ENCODE assay signal across 8 cellular contexts in genomic region chr11:114399903-114400221, GRCh38.
A peak's percentile ranks its signal among the peaks of the same experiment; 100 is the strongest.
DNase-seq lines count a peak whose midpoint lies in the region; ATAC-seq lines count a peak whose summit lies in the region.

No MANE protein-coding gene starts in this region.

- peak overlapping the region; percentile 99 for H3K27ac Mint-ChIP-seq in stimulated activated effector memory CD8-positive, alpha-beta T cell treated with anti-CD3 and anti-CD28 coated beads, Interleukin-12 subunit alpha, Interleukin-12 subunit beta, amount 100 ng/mL, for 72 hours

- no peaks in the 10 kb centered on the region for H3K9me3 ChIP-seq in adipocyte (ENCODE audit: control insufficient read depth, low read length)
- no peaks in the 10 kb centered on the region for H3K9me3 ChIP-seq in iPS-18a (ENCODE audit: control insufficient read depth, low read depth, low read length)

- ATAC-seq in HG02610 (IDR thresholded peaks at IDR 0.05; ENCODE audit: unreplicated experiment) = peak; percentile 24
- peak; percentile 29 for ATAC-seq in stimulated activated effector memory CD8-positive, alpha-beta T cell treated with anti-CD3 and anti-CD28 coated beads, Interleukin-12 subunit alpha, Interleukin-12 subunit beta, amount 100 ng/mL, for 72 hours

- H3K36me3 Mint-ChIP-seq in stimulated activated effector memory CD8-positive, alpha-beta T cell treated with anti-CD3 and anti-CD28 coated beads, Interleukin-12 subunit alpha, Interleukin-12 subunit beta, amount 100 ng/mL, for 72 hours = peaks cover 48% of the 10 kb centered on the region

- H3K4me3 ChIP-seq in adipocyte (ENCODE audit: low read length) (peak overlapping the region; percentile 98), iPS-18a (ENCODE audit: low read length) (peak overlapping the region; percentile 98)

- H3K36me3 ChIP-seq in adipocyte (ENCODE audit: control insufficient read depth, insufficient read depth, low read length, severe bottlenecking) = peaks cover 12% of the 10 kb centered on the region
- H3K36me3 ChIP-seq in iPS-18a (ENCODE audit: control insufficient read depth, low read depth, low read length) = peaks cover 5% of the 10 kb centered on the region

- peak overlapping the region; percentile 97 for H3K27ac ChIP-seq in iPS-18a (ENCODE audit: low read length)

- H3K4me1 Mint-ChIP-seq in stimulated activated effector memory CD8-positive, alpha-beta T cell treated with anti-CD3 and anti-CD28 coated beads, Interleukin-12 subunit alpha, Interleukin-12 subunit beta, amount 100 ng/mL, for 72 hours = peaks cover 34% of the 10 kb centered on the region

- H3K4me1 ChIP-seq in adipocyte (ENCODE audit: control insufficient read depth, insufficient read depth, low read length) (peaks cover 33% of the 10 kb centered on the region), iPS-18a (ENCODE audit: control insufficient read depth, low read depth, low read length) (peaks cover 14% of the 10 kb centered on the region)

- H3K9me3 Mint-ChIP-seq in stimulated activated effector memory CD8-positive, alpha-beta T cell treated with anti-CD3 and anti-CD28 coated beads, Interleukin-12 subunit alpha, Interleukin-12 subunit beta, amount 100 ng/mL, for 72 hours = no peaks in the 10 kb centered on the region

- H3K9ac ChIP-seq in adipocyte (ENCODE audit: low read length) (peak overlapping the region; percentile 98), iPS-18a (ENCODE audit: low read length) (peak overlapping the region; percentile 96)

- DNase-seq in NCI-H2081 (lab: John Stamatoyannopoulos, UW) = peak; percentile 65 to 79
- no peak for DNase-seq in NCI-H2081 treated with DMSO at 0.1 percent for 48 hours (lab: John Stamatoyannopoulos, UW)
- DNase-seq in NCI-H146 treated with DMSO at 0.1 percent for 48 hours (lab: John Stamatoyannopoulos, UW; ENCODE audit: unreplicated experiment) = peak; percentile 59
- peak; percentile 77 for DNase-seq in adipocyte (ENCODE audit: low read depth)
- DNase-seq in stimulated activated effector memory CD8-positive, alpha-beta T cell treated with anti-CD3 and anti-CD28 coated beads, Interleukin-12 subunit alpha, Interleukin-12 subunit beta, amount 100 ng/mL, for 72 hours (ENCODE audit: low spot score in 2 of 2) = no peak
- no peak for DNase-seq in glomerular visceral epithelial cell (ENCODE audit: extremely low spot score)

- peak overlapping the region; percentile 92 for H3K4me3 Mint-ChIP-seq in stimulated activated effector memory CD8-positive, alpha-beta T cell treated with anti-CD3 and anti-CD28 coated beads, Interleukin-12 subunit alpha, Interleukin-12 subunit beta, amount 100 ng/mL, for 72 hours

- H3K27me3 ChIP-seq in adipocyte (replicated peaks; ENCODE audit: control insufficient read depth, insufficient read depth, low read length) (no peaks in the 10 kb centered on the region), iPS-18a (ENCODE audit: control insufficient read depth, insufficient read depth, low read length) (no peaks in the 10 kb centered on the region)

Comparison
In these comparisons a context has a peak if more than half of its experiments do, and no peak if none do; other contexts are left out.
1. DNase-seq: peak in NCI-H2081 (2 of 2), NCI-H146 treated with DMSO at 0.1 percent for 48 hours (single experiment) and adipocyte (single experiment); none in NCI-H2081 treated with DMSO at 0.1 percent for 48 hours (single experiment), stimulated activated effector memory CD8-positive, alpha-beta T cell treated with anti-CD3 and anti-CD28 coated beads, Interleukin-12 subunit alpha, Interleukin-12 subunit beta, amount 100 ng/mL, for 72 hours (0 of 2) and glomerular visceral epithelial cell (single experiment).